Comparison of ENCODE assay signal across 17 cellular contexts in the genomic region with DNA sequence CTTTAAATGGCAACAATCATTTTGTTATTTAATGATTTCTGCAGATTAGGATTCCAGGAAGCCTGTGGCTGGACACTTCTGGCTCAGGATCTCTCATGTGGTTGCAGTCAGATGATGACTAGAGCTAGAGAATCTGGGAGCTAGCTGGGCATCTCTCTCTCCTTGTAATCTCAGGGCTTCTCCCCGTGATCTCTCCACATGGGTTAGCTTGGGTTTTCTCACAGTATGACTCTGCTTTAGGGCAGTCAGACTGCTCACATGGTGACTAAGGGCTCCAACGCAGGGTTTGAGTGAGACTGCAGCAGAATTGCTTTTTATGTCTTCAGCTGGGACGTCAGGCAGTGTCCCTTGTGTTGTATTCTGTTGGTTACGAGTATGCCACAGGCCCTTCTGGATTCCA.
DNase-seq lines count a peak whose midpoint lies in the region; ATAC-seq and TF ChIP-seq lines count a peak whose summit lies in the region.
"Had no signal": no experiment of that assay in that cellular context is flagged by ENCODE, and none has a peak within 500 bp of the region (broad histone marks: within the 10 kb centered on the region; RNA-seq: fewer than 3 reads in every experiment).

No MANE protein-coding gene starts in this region.

- peak overlapping the region; percentile 52 for H3K4me2 ChIP-seq in osteoblast (ENCODE audit: insufficient read depth, low read length)

- H3K36me3 ChIP-seq in osteoblast (ENCODE audit: insufficient read depth, low read length) = no peaks in the 10 kb centered on the region
- H3K36me3 ChIP-seq: right atrium auricular region, tibial artery had no signal

- peaks cover 16% of the 10 kb centered on the region for H3K4me1 ChIP-seq in osteoblast (ENCODE audit: insufficient read depth, low read length)
- H3K4me1 ChIP-seq: body of pancreas, right atrium auricular region had no signal

- H3K79me2 ChIP-seq in osteoblast (ENCODE audit: insufficient read depth, low read length) = no peaks in the 10 kb centered on the region

- H3K9me3 ChIP-seq in AG04450 (ENCODE audit: control insufficient read depth, insufficient read depth, low read length) (no peaks in the 10 kb centered on the region), osteoblast (ENCODE audit: low read depth, low read length) (no peaks in the 10 kb centered on the region)
- H3K9me3 ChIP-seq: body of pancreas, right atrium auricular region, tibial artery had no signal

- H4K20me1 ChIP-seq in osteoblast (ENCODE audit: insufficient read depth, low read length) = no peaks in the 10 kb centered on the region

- peak overlapping the region; percentile 22 for H2AFZ ChIP-seq in osteoblast (ENCODE audit: low read length)

- no peak for TF ChIP-seq CTCF in AG04450 (IDR thresholded peaks at IDR 0.05; ENCODE audit: low read depth, low read length)
- TF ChIP-seq CTCF in osteoblast (IDR thresholded peaks at IDR 0.05; ENCODE audit: extremely low read depth, low read depth, low read length) = no peak

- CTCF ChIA-PET in AG04450 (lab: Charles Lee) = no interaction called here

- H3K4me3 ChIP-seq in AG04450 (ENCODE audit: low read depth, low read length) (no peak overlapping the region), osteoblast (ENCODE audit: insufficient read depth, low read length) (peak overlapping the region; percentile 5)
- H3K4me3 ChIP-seq: body of pancreas, K562, right atrium auricular region, tibial artery had no signal

- DNase-seq in AG04450 (ENCODE audit: low read depth, low spot score) (peak; percentile 16), LHCN-M2 (ENCODE audit: low read depth) (peak; percentile 64), fibroblast of gingiva (ENCODE audit: low read depth) (peak; percentile 1), osteoblast (ENCODE audit: insufficient read length, low spot score, missing footprints) (peak; percentile 68), pons (ENCODE audit: low spot score) (no peak), GOT3 (lab: John Stamatoyannopoulos, UW) (no peak)
- no peak for DNase-seq in activated effector memory CD4-positive, alpha-beta T cell treated with anti-CD3 and anti-CD28 coated beads, Interleukin-2, amount 50 U/mL, for 16 hours
- DNase-seq: ACHN, activated B cell treated with CpG ODN at 0.5 μM for 24 hours, activated gamma-delta T cell, body of pancreas, natural killer cell, T-helper 1 cell, tibial artery had no signal

- H3K27me3 ChIP-seq in AG04450 (ENCODE audit: control insufficient read depth, insufficient read depth, low read length) (no peaks in the 10 kb centered on the region), osteoblast (ENCODE audit: insufficient read depth, low read length) (no peaks in the 10 kb centered on the region)
- H3K27me3 ChIP-seq: body of pancreas, right atrium auricular region, tibial artery had no signal

- POLR2A ChIA-PET in AG04450 (lab: Yijun Ruan, JAX) = no interaction called here

- ATAC-seq in GM21515 (IDR thresholded peaks at IDR 0.05; ENCODE audit: unreplicated experiment) = no peak
- ATAC-seq: body of pancreas, K562, natural killer cell had no signal

- peak overlapping the region; percentile 31 for H3K27ac ChIP-seq in AG04450 (ENCODE audit: low read depth, low read length)
- peak overlapping the region; percentile 77 for H3K27ac ChIP-seq in osteoblast (ENCODE audit: low read depth, low read length)
- H3K27ac ChIP-seq: body of pancreas, right atrium auricular region, tibial artery had no signal

Comparison
In these comparisons a context has a peak if more than half of its experiments do, and no peak if none do; other contexts are left out.
1. DNase-seq: peak in AG04450 (single experiment), LHCN-M2 (single experiment), fibroblast of gingiva (single experiment) and osteoblast (single experiment); none in activated effector memory CD4-positive, alpha-beta T cell treated with anti-CD3 and anti-CD28 coated beads, Interleukin-2, amount 50 U/mL, for 16 hours (single experiment), pons (single experiment) and GOT3 (single experiment).